In genomic region chrX:149931355-149931754, GRCh38 we compare ENCODE assay signal across 17 cellular contexts. TPM values are rescaled to one million over a fixed set of nuclear protein-coding genes. Genes with fewer than 3 reads are reported as not detected.
"Had no signal": no experiment of that assay in that cellular context is flagged by ENCODE, and none has a peak within 500 bp of the region (broad histone marks: within the 10 kb centered on the region; RNA-seq: fewer than 3 reads in every experiment).

No MANE protein-coding gene starts in this region.

RNA-seq across cellular contexts. Expression of gene HSFX4, which starts 2.0 kb away (rescaled TPM):
- total RNA-seq: natural killer cell, occipital lobe, osteoblast, ovary, progenitor cell of endocrine pancreas, psoas muscle, renal cortical epithelial cell, right cardiac atrium, sciatic nerve, smooth muscle cell, spleen, suprapubic skin, transverse colon, upper lobe of right lung, urinary bladder, uterus had no signal
- polyA plus RNA-seq: neural cell, ovary, right cardiac atrium, smooth muscle cell, spleen, urinary bladder had no signal

RNA-seq across cellular contexts. Expression of gene MAGEA8, which starts 50.4 kb away (rescaled TPM):
- total RNA-seq: natural killer cell, occipital lobe, osteoblast, ovary, psoas muscle, renal cortical epithelial cell, right cardiac atrium, sciatic nerve, smooth muscle cell, spleen, suprapubic skin, transverse colon, upper lobe of right lung, urinary bladder, uterus had no signal
- polyA plus RNA-seq: neural cell, ovary, psoas muscle, right cardiac atrium, smooth muscle cell, spleen, urinary bladder had no signal
